1 cellular context compared by ENCODE assay signal in genomic region chr1:35807614-35808375, GRCh38.
TF ChIP-seq lines count a peak whose summit lies in the region.

Gene AGO4 (plus strand): TSS chr1:35808016. CDS start chr1:35808417, 401 bp downstream.

TF ChIP-seq in K562, 482 proteins besides CTCF, POLR2A, EP300 and RAD21 (continued from another document and continues in another):
- TF ChIP-seq ZHX1 (conservative IDR thresholded peaks at IDR 0.05; ENCODE audit: low read length) (no peak), ZNF830 (CRISPR knock-in tag; IDR thresholded peaks at IDR 0.05) (no peak), ZNF280A (IDR thresholded peaks at IDR 0.05; ENCODE audit: low read depth, partially characterized antibody) (no peak), DLX4 (CRISPR knock-in tag; IDR thresholded peaks at IDR 0.05) (no peak), HOMEZ (CRISPR knock-in tag; IDR thresholded peaks at IDR 0.05) (no peak), FOXK2 (conservative IDR thresholded peaks at IDR 0.05 in 1 of 2, IDR thresholded peaks at IDR 0.05 in 1 of 2; ENCODE audit: low read depth in 2 of 2) (no peak), ZNF639 (CRISPR knock-in tag; conservative IDR thresholded peaks at IDR 0.05 in 1 of 2, IDR thresholded peaks at IDR 0.05 in 1 of 2) (peak in 1 of 2 experiments; percentile 87; a peak in 2 of 4 replicates), SLC30A9 (CRISPR knock-in tag; IDR thresholded peaks at IDR 0.05) (no peak), HINFP (tag; conservative IDR thresholded peaks at IDR 0.05; ENCODE audit: low read depth) (no peak), IRF2 (CRISPR knock-in tag; IDR thresholded peaks at IDR 0.05) (peak; percentile 46; the same call in 1 of the 2 replicates), HDAC1 (IDR thresholded peaks at IDR 0.05) (peak in 1 of 2 experiments; percentile 58; a peak in 1 of 4 replicates), ARID4B (CRISPR knock-in tag; IDR thresholded peaks at IDR 0.05) (no peak), ZNF592 (IDR thresholded peaks at IDR 0.05) (peak; percentile 45; the same call in 1 of the 2 replicates), ATF3 (IDR thresholded peaks at IDR 0.05) (no peak), ATF3 (CRISPR knock-in tag; conservative IDR thresholded peaks at IDR 0.05) (no peak), OTX1 (CRISPR knock-in tag; IDR thresholded peaks at IDR 0.05) (no peak), NR2C2 (CRISPR knock-in tag; IDR thresholded peaks at IDR 0.05) (no peak), NR2C2 (tag; IDR thresholded peaks at IDR 0.05) (0 out of 2 replicates have a peak, but pooled peaks have one; percentile 70), ZNF518B (CRISPR knock-in tag; IDR thresholded peaks at IDR 0.05) (no peak), TAF9B (IDR thresholded peaks at IDR 0.05; ENCODE audit: partially characterized antibody) (no peak), MIER1 (IDR thresholded peaks at IDR 0.05; ENCODE audit: low read depth) (no peak), C11orf30 (IDR thresholded peaks at IDR 0.05; ENCODE audit: low read depth) (0 out of 2 replicates have a peak, but pooled peaks have one; percentile 15), ZNF175 (CRISPR knock-in tag; IDR thresholded peaks at IDR 0.05; ENCODE audit: low read depth) (peak; percentile 79), TAF7 (tag; IDR thresholded peaks at IDR 0.05) (peak; percentile 39; the same call in 1 of the 2 replicates), ETV5 (CRISPR knock-in tag; IDR thresholded peaks at IDR 0.05; ENCODE audit: low read depth) (0 out of 2 replicates have a peak, but pooled peaks have one; percentile 48), ZNF134 (CRISPR knock-in tag; conservative IDR thresholded peaks at IDR 0.05) (no peak), ETS2 (tag; IDR thresholded peaks at IDR 0.05; ENCODE audit: borderline replicate concordance, poor library complexity, severe bottlenecking) (no peak), NFATC3 (IDR thresholded peaks at IDR 0.05) (no peak), FOXO4 (CRISPR knock-in tag; IDR thresholded peaks at IDR 0.05) (no peak)
